In the genomic region with DNA sequence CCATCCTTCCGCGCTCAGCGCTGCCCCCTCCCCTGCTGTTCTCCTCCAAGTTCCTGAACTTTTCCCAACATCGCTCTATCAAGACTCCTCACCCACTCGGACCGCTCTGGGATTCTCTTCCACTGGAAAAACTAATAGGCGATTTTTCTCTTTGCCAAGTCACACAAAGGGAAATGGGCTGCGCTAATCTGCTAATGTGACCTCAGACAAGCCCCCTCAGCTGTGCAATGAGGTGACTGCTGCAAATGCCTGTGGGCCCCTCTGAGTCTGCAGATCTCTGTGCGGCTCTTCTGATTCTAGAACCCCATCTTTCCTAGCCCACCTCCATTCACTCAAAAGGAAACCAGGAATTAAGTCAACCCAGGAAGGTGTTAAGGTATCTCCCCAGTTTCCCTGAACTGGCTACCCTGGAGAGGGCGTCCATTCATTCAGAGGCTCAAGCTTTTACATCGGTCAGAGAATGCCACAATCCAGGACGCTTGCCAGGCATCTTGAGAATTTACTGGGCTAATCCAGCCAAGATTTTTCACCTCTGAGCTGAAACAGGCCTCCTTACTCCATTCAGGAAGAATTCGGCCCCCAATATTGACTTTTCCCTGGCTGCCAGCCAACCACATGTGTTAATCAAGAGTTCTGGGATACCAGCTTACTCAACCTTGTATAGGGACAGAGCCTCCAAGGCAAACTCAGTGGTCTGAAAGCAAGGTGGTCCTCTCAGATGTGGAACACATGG, we compare ENCODE assay signal across 9 cellular contexts. TPM values are rescaled to one million over a fixed set of nuclear protein-coding genes. Genes with fewer than 3 reads are reported as not detected.
DNase-seq lines count a peak whose midpoint lies in the region; ATAC-seq and TF ChIP-seq lines count a peak whose summit lies in the region.
"Had no signal": no experiment of that assay in that cellular context is flagged by ENCODE, and none has a peak within 500 bp of the region (broad histone marks: within the 10 kb centered on the region; RNA-seq: fewer than 3 reads in every experiment).

No MANE protein-coding gene starts in this region.

- no peaks in the 10 kb centered on the region for H3K9me3 ChIP-seq in stomach

- in situ Hi-C loops in astrocyte of the spinal cord (cut with HindIII; ENCODE audit: low sequenced_read_pairs) = no loop called here

- TF ChIP-seq POLR2A in stomach (IDR thresholded peaks at IDR 0.05) = no peak

- intact Hi-C loops in stomach (cut with DNase I; ENCODE audit: low total_unique reads) = no loop called here

- DNase-seq in astrocyte of the spinal cord (ENCODE audit: low read depth, low spot score) (peak; percentile 95), iPS-NIHi7 (ENCODE audit: extremely low spot score) (peak; percentile 40), stomach (peak; percentile 49), NCI-H187 treated with DMSO at 0.1 percent for 48 hours (lab: John Stamatoyannopoulos, UW) (no peak), foreskin melanocyte (no peak)
- DNase-seq in activated effector memory CD4-positive, alpha-beta T cell treated with anti-CD3 and anti-CD28 coated beads, Interleukin-2, amount 50 U/mL, for 16 hours = no peak
- no peak for DNase-seq in stimulated activated naive CD4-positive, alpha-beta T cell (lab: John Stamatoyannopoulos, UW)
- DNase-seq: SHP77 treated with DMSO at 0.1 percent for 48 hours had no signal

- ATAC-seq in HG02759 (IDR thresholded peaks at IDR 0.05; ENCODE audit: unreplicated experiment) = peak; percentile 8

- H3K27ac ChIP-seq in stomach = peak overlapping the region in 4 of 5 donors; percentile 41 to 72 (median 63)

- TF ChIP-seq CTCF in astrocyte of the spinal cord (IDR thresholded peaks at IDR 0.05; ENCODE audit: low read depth, low read length) (no peak), stomach (IDR thresholded peaks at IDR 0.05) (no peak)

- H3K4me3 ChIP-seq in astrocyte of the spinal cord (ENCODE audit: low read depth, low read length) (peak overlapping the region; percentile 65), stomach (peak overlapping the region; percentile 30 to 49 (median 46))

- WGBS in stomach, 5 donors = 11 to 19% (median 16%) methylated on average over 13 of the region's 13 CpGs

- no peaks in the 10 kb centered on the region for H3K36me3 ChIP-seq in stomach

- H3K27me3 ChIP-seq in stomach = peaks cover 0 to 30% (median 26%) of the 10 kb centered on the region in 3 donors

- TF ChIP-seq EP300 in stomach (IDR thresholded peaks at IDR 0.05) = no peak

- peaks cover 10 to 45% (median 28%) of the 10 kb centered on the region in 4 donors for H3K4me1 ChIP-seq in stomach

RNA-seq across cellular contexts. Expression of a gene that starts 0.8 kb away (rescaled TPM):
- 10 to 100 TPM in 1 of 5 donors, 1 to 10 TPM in 1, under 1 TPM in 2, not detected in 1; 0.14 to 17.1 (median 1.4) TPM for total RNA-seq in stomach
- 1 to 10 TPM in 1 of 3 donors, under 1 TPM in 2; 0.15 to 1.2 (median 0.62) TPM for polyA plus RNA-seq in stomach

RNA-seq across cellular contexts. Expression of a gene that starts 43.6 kb away (rescaled TPM):
- total RNA-seq in stomach = not detected
- polyA plus RNA-seq in stomach = not detected

Comparison
In these comparisons a context has a peak if more than half of its experiments do, and no peak if none do; other contexts are left out.
1. DNase-seq: peak in astrocyte of the spinal cord (single experiment), iPS-NIHi7 (single experiment) and stomach (single experiment); none in activated effector memory CD4-positive, alpha-beta T cell treated with anti-CD3 and anti-CD28 coated beads, Interleukin-2, amount 50 U/mL, for 16 hours (single experiment), NCI-H187 treated with DMSO at 0.1 percent for 48 hours (single experiment), foreskin melanocyte (single experiment) and stimulated activated naive CD4-positive, alpha-beta T cell (0 of 6).